In genomic region chr21:38350681-38351080, GRCh38 we compare ENCODE assay signal across 22 cellular contexts.
DNase-seq lines count a peak whose midpoint lies in the region; ATAC-seq and TF ChIP-seq lines count a peak whose summit lies in the region.
"Had no signal": no experiment of that assay in that cellular context is flagged by ENCODE, and none has a peak within 500 bp of the region (broad histone marks: within the 10 kb centered on the region; RNA-seq: fewer than 3 reads in every experiment).

No MANE protein-coding gene starts in this region.

- H3K4me3 Mint-ChIP-seq in CD14-positive monocyte, result no peak overlapping the region
- no peak overlapping the region for H3K4me3 Mint-ChIP-seq in osteocyte (ENCODE audit: unreplicated experiment)
- H3K4me3 Mint-ChIP-seq: GM23338; immature natural killer cell; memory B cell; stimulated activated naive CD8-positive, alpha-beta T cell treated with anti-CD3 and anti-CD28 coated beads, Interleukin-15, Interleukin-2, amounts not matched to agents 100 ng/mL and 50 ng/mL, for 24 hours; T-helper 2 cell treated with Interferon-gamma antibody and Interleukin-4, amounts not matched to agents 5 μg/mL and 100 μg/mL, for 36 hours had no signal

- H3K9me3 ChIP-seq in SJCRH30 (replicated peaks), result no peaks in the 10 kb centered on the region
- H3K9me3 ChIP-seq: SJSA1 had no signal

- H3K27ac ChIP-seq in SJCRH30, result no peak overlapping the region
- H3K27ac ChIP-seq: HL-60 had no signal

- H3K27ac Mint-ChIP-seq in CD14-positive monocyte (peak overlapping the region in 6 of 7 donors; percentile 82 to 92 (median 86)), osteocyte (ENCODE audit: unreplicated experiment) (peak overlapping the region; percentile 24)
- H3K27ac Mint-ChIP-seq: GM23338; memory B cell; stimulated activated naive CD8-positive, alpha-beta T cell treated with anti-CD3 and anti-CD28 coated beads, Interleukin-15, Interleukin-2, amounts not matched to agents 100 ng/mL and 50 ng/mL, for 24 hours; T-helper 2 cell treated with Interferon-gamma antibody and Interleukin-4, amounts not matched to agents 5 μg/mL and 100 μg/mL, for 36 hours had no signal

- intact Hi-C loops in CD14-positive monocyte (cut with micrococcal nuclease), result loop anchor here (5.0 to 10.0 kb wide), 2 partner anchors 53 to 646 kb away; no protein-coding TSS in a partner anchor

- H3K4me1 Mint-ChIP-seq in CD14-positive monocyte (peaks cover 38% of the 10 kb centered on the region), osteocyte (ENCODE audit: unreplicated experiment) (peaks cover 54% of the 10 kb centered on the region)
- H3K4me1 Mint-ChIP-seq: immature natural killer cell had no signal

- peaks cover 13% of the 10 kb centered on the region; the same call in 1 of the 2 replicates for H3K27me3 ChIP-seq in SJCRH30
- H3K27me3 ChIP-seq: brain microvascular endothelial cell, SJSA1 had no signal

- no peak for ATAC-seq in HG03432 (IDR thresholded peaks at IDR 0.05; ENCODE audit: unreplicated experiment)
- ATAC-seq in GM19452 (IDR thresholded peaks at IDR 0.05; ENCODE audit: unreplicated experiment), result no peak
- ATAC-seq: activated CD4-positive, CD25-positive, alpha-beta regulatory T cell treated with anti-CD3 and anti-CD28 coated beads, Interleukin-2, amount 50 U/mL, for 24 hours; K562 had no signal

- TF ChIP-seq CTCF in CD14-positive monocyte (IDR thresholded peaks at IDR 0.05) (no peak), fibroblast of villous mesenchyme (IDR thresholded peaks at IDR 0.05; ENCODE audit: insufficient read depth, low read depth, low read length) (no peak), osteocyte (IDR thresholded peaks at IDR 0.05) (no peak)

- H3K36me3 Mint-ChIP-seq in CD14-positive monocyte, result peaks cover 0 to 4% of the 10 kb centered on the region in 2 donors
- H3K36me3 Mint-ChIP-seq in osteocyte (ENCODE audit: unreplicated experiment), result no peaks in the 10 kb centered on the region
- H3K36me3 Mint-ChIP-seq: immature natural killer cell, memory B cell had no signal

- H3K27me3 Mint-ChIP-seq in CD14-positive monocyte (ENCODE audit: low read depth in 3 of 3) (peaks cover 6 to 13% (median 6%) of the 10 kb centered on the region in 3 donors), osteocyte (ENCODE audit: unreplicated experiment) (no peaks in the 10 kb centered on the region)

- H3K4me1 ChIP-seq in SJCRH30, result peaks cover 10% of the 10 kb centered on the region; the same call in 1 of the 2 replicates

- H3K36me3 ChIP-seq in SJCRH30, result no peaks in the 10 kb centered on the region
- H3K36me3 ChIP-seq: brain microvascular endothelial cell, SJSA1 had no signal

- no peak overlapping the region for H3K4me3 ChIP-seq in fibroblast of villous mesenchyme (ENCODE audit: low read depth, low read length)
- H3K4me3 ChIP-seq in SJCRH30, result no peak overlapping the region
- H3K4me3 ChIP-seq: GM23338, K562, SJSA1 had no signal

- peak; percentile 53 for DNase-seq in CD14-positive monocyte (ENCODE audit: low spot score)
- DNase-seq in OCI-M1 (lab: John Stamatoyannopoulos, UW), result peak; percentile 11
- DNase-seq in fibroblast of villous mesenchyme (ENCODE audit: low read depth), result peak; percentile 21
- no peak for DNase-seq in osteocyte (ENCODE audit: extremely low spot score, unreplicated experiment)
- DNase-seq in RPMI8226, result no peak
- no peak for DNase-seq in SJCRH30
- DNase-seq: activated CD8-positive, alpha-beta memory T cell treated with anti-CD3 and anti-CD28 coated beads, Interleukin-2, amount 50 U/mL, for 48 hours; brain microvascular endothelial cell; dermis blood vessel endothelial cell; immature natural killer cell; NCI-H2081 treated with DMSO at 0.1 percent for 48 hours; NCI-H510A treated with DMSO at 0.1 percent for 48 hours had no signal

- H3K9me3 Mint-ChIP-seq in CD14-positive monocyte (peaks cover 0 to 5% (median 3%) of the 10 kb centered on the region in 7 donors), osteocyte (ENCODE audit: unreplicated experiment) (no peaks in the 10 kb centered on the region)
- H3K9me3 Mint-ChIP-seq: GM23338; immature natural killer cell; memory B cell; stimulated activated naive CD8-positive, alpha-beta T cell treated with anti-CD3 and anti-CD28 coated beads, Interleukin-15, Interleukin-2, amounts not matched to agents 100 ng/mL and 50 ng/mL, for 24 hours; T-helper 2 cell treated with Interferon-gamma antibody and Interleukin-4, amounts not matched to agents 5 μg/mL and 100 μg/mL, for 36 hours had no signal

Comparison
In these comparisons a context has a peak if more than half of its experiments do, and no peak if none do; other contexts are left out.
1. DNase-seq: peak in CD14-positive monocyte (single experiment), OCI-M1 (single experiment) and fibroblast of villous mesenchyme (single experiment); none in osteocyte (single experiment), RPMI8226 (single experiment) and SJCRH30 (0 of 2).